ENCODE assay signal across 26 cellular contexts in genomic region chr9:130304643-130305042, GRCh38. TPM values are rescaled to one million over a fixed set of nuclear protein-coding genes. Genes with fewer than 3 reads are reported as not detected.
"Had no signal": no experiment of that assay in that cellular context is flagged by ENCODE, and none has a peak within 500 bp of the region (broad histone marks: within the 10 kb centered on the region; RNA-seq: fewer than 3 reads in every experiment).

No MANE protein-coding gene starts in this region.

- H3K4me1 Mint-ChIP-seq: activated CD4-positive, alpha-beta T cell treated with anti-CD3 and anti-CD28 coated beads for 36 hours; activated naive CD8-positive, alpha-beta T cell treated with anti-CD3 and anti-CD28 coated beads for 36 hours; naive B cell; stimulated activated effector memory CD8-positive, alpha-beta T cell treated with anti-CD3 and anti-CD28 coated beads, Interleukin-12 subunit alpha, Interleukin-12 subunit beta, amount 100 ng/mL, for 72 hours had no signal

- H3K9me3 Mint-ChIP-seq: activated naive CD4-positive, alpha-beta T cell treated with anti-CD3 and anti-CD28 coated beads for 36 hours; activated naive CD8-positive, alpha-beta T cell treated with anti-CD3 and anti-CD28 coated beads for 36 hours; neural crest cell had no signal

- H3K36me3 ChIP-seq: adrenal gland, ascending aorta, right lobe of liver, stomach, tibial artery had no signal

- H3K27ac ChIP-seq: adrenal gland, ascending aorta, right lobe of liver had no signal

- DNase-seq: activated CD4-positive, alpha-beta T cell treated with anti-CD3 and anti-CD28 coated beads for 36 hours; activated CD4-positive, CD25-positive, alpha-beta regulatory T cell; activated effector memory CD4-positive, alpha-beta T cell treated with anti-CD3 and anti-CD28 coated beads, Interleukin-2, amount 50 U/mL, for 16 hours; activated naive CD4-positive, alpha-beta T cell treated with anti-CD3 and anti-CD28 coated beads for 36 hours; activated naive CD8-positive, alpha-beta T cell treated with anti-CD3 and anti-CD28 coated beads for 36 hours; activated T-cell treated with anti-CD3 and anti-CD28 coated beads for 4 hours; adrenal gland; caudate nucleus; mammary epithelial cell; naive B cell; right lobe of liver; stimulated activated CD4-positive, alpha-beta T cell treated with anti-CD3 and anti-CD28 coated beads, Interleukin-12 subunit alpha, Interleukin-12 subunit beta, amount 100 ng/mL, for 4 hours; stimulated activated CD4-positive, alpha-beta T cell treated with anti-CD3 and anti-CD28 coated beads, Interleukin-4, amount 100 ng/mL, for 24 hours; stomach had no signal

- H3K27ac Mint-ChIP-seq: activated CD4-positive, alpha-beta T cell treated with anti-CD3 and anti-CD28 coated beads for 36 hours; activated naive CD4-positive, alpha-beta T cell treated with anti-CD3 and anti-CD28 coated beads for 36 hours; activated naive CD8-positive, alpha-beta T cell treated with anti-CD3 and anti-CD28 coated beads for 36 hours; activated T-helper 1 cell treated with anti-CD3 and anti-CD28 coated beads, Interleukin-12 subunit alpha, Interleukin-12 subunit beta, Interleukin-2, Interleukin-4 antibody, amounts not matched to agents 30 ng/mL and 10 ng/mL and 1 ng/mL, durations not matched to agents 14 hours and 24 hours and 36 hours; naive B cell; stimulated activated effector memory CD8-positive, alpha-beta T cell treated with anti-CD3 and anti-CD28 coated beads, Interleukin-12 subunit alpha, Interleukin-12 subunit beta, amount 100 ng/mL, for 72 hours had no signal

- H3K9me3 ChIP-seq: adrenal gland, ascending aorta, right lobe of liver, stomach, tibial artery had no signal

- H3K4me1 ChIP-seq: adrenal gland, ascending aorta, right lobe of liver had no signal

- ATAC-seq: activated CD4-positive, alpha-beta T cell treated with anti-CD3 and anti-CD28 coated beads for 36 hours; esophagus mucosa; right lobe of liver; stimulated activated effector memory CD8-positive, alpha-beta T cell treated with anti-CD3 and anti-CD28 coated beads, Interleukin-12 subunit alpha, Interleukin-12 subunit beta, amount 100 ng/mL, for 72 hours had no signal

- H3K36me3 Mint-ChIP-seq: activated naive CD8-positive, alpha-beta T cell treated with anti-CD3 and anti-CD28 coated beads for 36 hours; brain; naive B cell; stimulated activated effector memory CD8-positive, alpha-beta T cell treated with anti-CD3 and anti-CD28 coated beads, Interleukin-12 subunit alpha, Interleukin-12 subunit beta, amount 100 ng/mL, for 72 hours had no signal

- H3K4me3 ChIP-seq: adrenal gland, ascending aorta, right lobe of liver, skin epidermis, stomach, tibial artery had no signal

- H3K27me3 ChIP-seq: adrenal gland, ascending aorta, right lobe of liver had no signal

- FAIRE-seq: endothelial cell of umbilical vein, islet of Langerhans had no signal

- H3K4me3 Mint-ChIP-seq: activated CD4-positive, alpha-beta T cell treated with anti-CD3 and anti-CD28 coated beads for 36 hours; activated naive CD4-positive, alpha-beta T cell treated with anti-CD3 and anti-CD28 coated beads for 36 hours; activated naive CD8-positive, alpha-beta T cell treated with anti-CD3 and anti-CD28 coated beads for 36 hours; activated T-helper 1 cell treated with anti-CD3 and anti-CD28 coated beads, Interleukin-12 subunit alpha, Interleukin-12 subunit beta, Interleukin-2, Interleukin-4 antibody, amounts not matched to agents 30 ng/mL and 10 ng/mL and 1 ng/mL, durations not matched to agents 14 hours and 24 hours and 36 hours; naive B cell; neural crest cell; stimulated activated effector memory CD8-positive, alpha-beta T cell treated with anti-CD3 and anti-CD28 coated beads, Interleukin-12 subunit alpha, Interleukin-12 subunit beta, amount 100 ng/mL, for 72 hours had no signal

- H3K27me3 Mint-ChIP-seq: activated naive CD8-positive, alpha-beta T cell treated with anti-CD3 and anti-CD28 coated beads for 36 hours had no signal

RNA-seq across cellular contexts. Expression of gene HMCN2, which starts 39.1 kb away (rescaled TPM):
- total RNA-seq: activated naive CD4-positive, alpha-beta T cell treated with anti-CD3 and anti-CD28 coated beads for 36 hours; activated naive CD8-positive, alpha-beta T cell treated with anti-CD3 and anti-CD28 coated beads for 36 hours; activated T-helper 1 cell treated with anti-CD3 and anti-CD28 coated beads, Interleukin-12 subunit alpha, Interleukin-12 subunit beta, Interleukin-2, Interleukin-4 antibody, amounts not matched to agents 30 ng/mL and 10 ng/mL and 1 ng/mL, durations not matched to agents 14 hours and 24 hours and 36 hours; neural crest cell; occipital lobe; T-helper 1 cell treated with Interleukin-12 subunit alpha and Interleukin-12 subunit beta and Interleukin-4 antibody, amounts not matched to agents 30 ng/mL and 1 ng/mL, for 36 hours had no signal
